ENCODE assay signal across 8 cellular contexts in the genomic region with DNA sequence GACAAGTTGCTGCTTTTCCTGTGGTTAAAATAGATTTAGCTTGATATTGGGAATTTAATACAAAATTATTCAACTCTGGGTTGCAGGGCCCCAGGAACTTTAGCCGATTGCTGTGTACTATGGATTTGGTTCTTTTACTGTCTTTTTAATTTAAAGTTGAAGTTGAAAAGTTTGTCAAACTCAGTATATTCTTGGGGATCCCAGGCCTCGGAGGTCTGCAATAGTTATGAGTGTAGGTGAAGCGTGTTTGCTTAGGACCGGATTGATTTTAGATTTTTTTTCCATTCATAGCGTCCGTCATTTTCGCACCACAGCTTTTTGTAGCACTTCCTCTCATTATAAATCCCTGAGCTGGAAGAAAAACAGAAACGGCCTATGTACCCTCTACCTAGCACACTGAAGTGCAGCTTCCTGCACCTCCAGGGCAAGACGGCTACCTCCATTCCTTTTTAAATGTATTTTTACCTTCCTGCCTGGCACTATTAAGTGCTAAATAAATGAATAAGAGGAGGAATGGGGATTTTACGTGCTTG. TPM values are rescaled to one million over a fixed set of nuclear protein-coding genes. Genes with fewer than 3 reads are reported as not detected.
A peak's percentile ranks its signal among the peaks of the same experiment; 100 is the strongest.
DNase-seq lines count a peak whose midpoint lies in the region; ATAC-seq and TF ChIP-seq lines count a peak whose summit lies in the region.

No MANE protein-coding gene starts in this region.

- H3K4me3 ChIP-seq in A673 (ENCODE audit: low read depth, low read length, poor library complexity, severe bottlenecking) (peak overlapping the region; percentile 58), coronary artery (peak overlapping the region; percentile 86), aorta (ENCODE audit: low read length in 2 of 2) (peak overlapping the region; percentile 83 to 87)

- H3K4me1 ChIP-seq in A673 (ENCODE audit: insufficient read depth, low read length, poor library complexity, severe bottlenecking), result peaks cover 13% of the 10 kb centered on the region
- H3K4me1 ChIP-seq in aorta (ENCODE audit: control insufficient read depth in 1 of 2, insufficient read depth in 2 of 2, low read length in 2 of 2), result peaks cover 2 to 6% of the 10 kb centered on the region in 2 donors

- peak; percentile 3 for ATAC-seq in HG03060 (IDR thresholded peaks at IDR 0.05; ENCODE audit: low read depth, unreplicated experiment)
- peak; percentile 23 for ATAC-seq in aorta (ENCODE audit: low FRiP score)

- no peaks in the 10 kb centered on the region for H3K9me3 ChIP-seq in A673 (ENCODE audit: low read depth, low read length, poor library complexity, severe bottlenecking)
- no peaks in the 10 kb centered on the region for H3K9me3 ChIP-seq in aorta (ENCODE audit: control insufficient read depth, low read length)

- in situ Hi-C loops in GM13977 (cut with MboI; ENCODE audit: low pct_unique_long_range_greater_than_20kb, low sequenced_read_pairs, unreplicated experiment), result no loop called here

- intact Hi-C loops in A673 (cut with micrococcal nuclease; ENCODE audit: unreplicated experiment) (no loop called here), aorta (cut with DNase I) (no loop called here)

- WGBS in aorta, 2 donors, result 1% methylated on average over 10 of the region's 10 CpGs

- CTCF ChIA-PET in A673 (lab: Charles Lee), result interaction anchor here (0.5 kb wide), 1 partner anchor 30 kb away, joined by 3 read pairs; no protein-coding TSS in a partner anchor

- no peaks in the 10 kb centered on the region for H3K36me3 ChIP-seq in A673 (ENCODE audit: insufficient read depth, low read length, poor library complexity, severe bottlenecking)
- H3K36me3 ChIP-seq in aorta (ENCODE audit: control insufficient read depth in 1 of 2, insufficient read depth in 2 of 2, low read length in 1 of 2), result peaks cover 0 to 2% of the 10 kb centered on the region in 2 donors

- POLR2A ChIA-PET in A673 (lab: Charles Lee; ENCODE audit: low non-redundant PET), result interaction anchor here (0.6 kb wide), 1 partner anchor 46 kb away, joined by 3 read pairs; no protein-coding TSS in a partner anchor

- H3K27ac ChIP-seq in A673 (ENCODE audit: low read depth, low read length, poor library complexity, severe bottlenecking), result peak overlapping the region; percentile 90
- peak overlapping the region; percentile 95 to 97 for H3K27ac ChIP-seq in coronary artery
- H3K27ac ChIP-seq in aorta (ENCODE audit: low read depth in 1 of 2, low read length in 2 of 2), result peak overlapping the region; percentile 4 to 86

- H3K27me3 ChIP-seq in A673 (replicated peaks; ENCODE audit: insufficient read depth, low read depth, low read length, poor library complexity), result no peaks in the 10 kb centered on the region
- H3K27me3 ChIP-seq in aorta (ENCODE audit: control insufficient read depth in 1 of 2, insufficient read depth in 2 of 2, low read length in 1 of 2), result no peaks in the 10 kb centered on the region

- BruUV-seq in A673 (replicated peaks; lab: Mats Ljungman, UMichigan), result TSS peak; percentile 99

- DNase-seq in A673 (ENCODE audit: low spot score), result peak; percentile 1
- peak; percentile 27 for DNase-seq in GM13977 (ENCODE audit: low spot score)
- DNase-seq in RPMI7951 (ENCODE audit: low read depth), result peak; percentile 6
- no peak for DNase-seq in coronary artery (ENCODE audit: low spot score)
- peak; percentile 47 for DNase-seq in midbrain (lab: John Stamatoyannopoulos, UW)
- DNase-seq in aorta, result no peak
- no peak for DNase-seq in OCI-M2 (lab: John Stamatoyannopoulos, UW; ENCODE audit: unreplicated experiment)

- no peak for TF ChIP-seq CTCF in A673 (conservative IDR thresholded peaks at IDR 0.05; ENCODE audit: low read depth, low read length)
- TF ChIP-seq CTCF in GM13977 (IDR thresholded peaks at IDR 0.05; ENCODE audit: extremely low read depth, insufficient read depth, missing control alignments), result no peak
- no peak for TF ChIP-seq CTCF in coronary artery (IDR thresholded peaks at IDR 0.05)

RNA-seq across cellular contexts. Expression of gene AGA, which starts 0.5 kb away (rescaled TPM):
- 24.5 and 24.6 TPM in 2 replicates for total RNA-seq in A673 (2021)
- total RNA-seq in RPMI7951 (2014; rRNA removed; shearing (Covaris generic)), result 32.8 and 38.8 TPM in 2 replicates
- total RNA-seq in aorta, result 10 to 100 TPM; 10.1 to 18.6 TPM
- polyA plus RNA-seq in aorta, result 10 to 100 TPM; 19.8 to 29.3 TPM

Comparison
In these comparisons a context has a peak if more than half of its experiments do, and no peak if none do; other contexts are left out.
1. DNase-seq: peak in A673 (single experiment), GM13977 (single experiment), RPMI7951 (single experiment) and midbrain (single experiment); none in coronary artery (single experiment), aorta (0 of 2) and OCI-M2 (single experiment).
2. H3K27ac ChIP-seq: peak in every context shown above with its lines; median percentile 96 in coronary artery; 90 in A673; 45 in aorta.
3. Peak in every context shown above with its lines, with median percentiles within 50 percentile points of each other: H3K4me3 ChIP-seq.